Comparison of ENCODE assay signal across 8 cellular contexts in the genomic region with DNA sequence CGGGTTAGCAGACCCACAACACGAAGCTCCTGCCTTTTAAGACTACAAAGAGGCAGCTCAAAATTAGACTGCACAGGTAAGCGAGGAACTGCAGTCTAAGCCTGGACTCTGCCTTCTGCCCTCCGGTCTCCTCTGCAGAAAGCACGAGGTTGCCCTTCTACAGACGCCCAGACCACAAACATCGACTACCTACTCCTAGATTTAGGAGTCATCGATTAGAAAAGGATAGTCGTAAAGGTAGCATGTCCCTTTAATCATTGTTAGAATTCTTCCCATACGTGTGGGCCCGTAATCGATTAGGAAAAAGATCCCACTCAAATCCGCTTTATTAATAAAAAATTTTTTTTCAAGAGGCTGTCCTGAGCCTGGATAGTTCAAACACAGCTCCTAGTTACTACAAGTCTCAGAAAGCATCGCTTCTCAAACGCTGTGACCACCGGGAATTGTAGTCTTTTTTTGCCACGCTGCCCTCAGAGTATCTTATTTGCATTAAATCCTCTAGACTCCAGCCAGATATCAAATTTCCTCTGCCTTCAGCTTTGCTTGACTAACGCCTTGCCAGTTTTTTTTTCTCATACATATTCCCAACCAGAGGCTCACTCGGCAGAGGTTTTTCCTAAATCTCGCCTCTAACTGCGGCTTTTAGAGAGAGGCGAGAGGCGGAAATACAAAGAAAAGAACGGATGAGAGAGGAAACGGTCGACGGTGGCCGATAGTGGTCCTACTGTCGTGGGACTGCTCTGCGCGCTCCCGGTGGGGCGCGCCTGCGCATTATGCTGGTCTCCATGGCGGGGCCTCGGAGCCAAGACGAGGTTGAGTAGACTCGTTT. TPM values are rescaled to one million over a fixed set of nuclear protein-coding genes. Genes with fewer than 3 reads are reported as not detected.
DNase-seq lines count a peak whose midpoint lies in the region; ATAC-seq and TF ChIP-seq lines count a peak whose summit lies in the region.

A gene with protein sequence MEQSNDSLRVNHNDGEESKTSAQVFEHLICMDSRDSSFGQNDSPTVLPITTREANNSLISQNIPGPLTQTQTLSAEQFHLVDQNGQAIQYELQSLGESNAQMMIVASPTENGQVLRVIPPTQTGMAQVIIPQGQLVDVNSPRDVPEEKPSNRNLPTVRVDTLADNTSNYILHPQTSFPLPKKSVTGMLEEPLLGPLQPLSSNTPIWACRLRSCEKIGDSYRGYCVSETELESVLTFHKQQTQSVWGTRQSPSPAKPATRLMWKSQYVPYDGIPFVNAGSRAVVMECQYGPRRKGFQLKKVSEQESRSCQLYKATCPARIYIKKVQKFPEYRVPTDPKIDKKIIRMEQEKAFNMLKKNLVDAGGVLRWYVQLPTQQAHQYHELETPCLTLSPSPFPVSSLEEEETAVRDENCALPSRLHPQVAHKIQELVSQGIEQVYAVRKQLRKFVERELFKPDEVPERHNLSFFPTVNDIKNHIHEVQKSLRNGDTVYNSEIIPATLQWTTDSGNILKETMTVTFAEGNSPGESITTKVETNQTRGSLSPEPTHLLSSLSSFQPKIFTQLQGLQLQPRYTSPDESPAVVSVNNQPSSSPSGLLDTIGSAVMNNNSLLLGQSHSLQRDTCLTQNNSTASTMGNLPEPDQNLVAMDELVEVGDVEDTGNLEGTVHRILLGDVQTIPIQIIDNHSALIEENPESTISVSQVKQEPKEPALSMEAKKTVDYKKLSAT (plus strand): TSS at position 763 of the 829 bp plus-strand sequence. CDS start 29,628 bp downstream, outside the sequence.
WDR12 (minus strand) TSS at position 161 of the 829 bp plus-strand sequence. CDS start 197 bp downstream, outside the sequence.

- no peak for TF ChIP-seq CTCF in LNCaP clone FGC (IDR thresholded peaks at IDR 0.05; ENCODE audit: control insufficient read depth, extremely low read depth, insufficient read depth)

- POLR2A ChIA-PET in naive thymus-derived CD8-positive, alpha-beta T cell (lab: Charles Lee), result interaction anchor here (0.6 to 2.1 kb wide), 6 partner anchors 8 to 327 kb away, joined by 3 to 15 read pairs (median 4); partner anchors contain the start of genes CYP20A1, FAM117B and NBEAL1

- intact Hi-C loops in activated T-helper 2 cell treated with anti-CD3 and anti-CD28 coated beads, Interferon-gamma antibody, Interleukin-2, Interleukin-4, amounts not matched to agents 10 μg/mL and 5 μg/mL and 100 μg/mL, durations not matched to agents 14 hours and 24 hours and 36 hours (cut with micrococcal nuclease), result loop anchor here (1.0 to 5.0 kb wide), 5 partner anchors 39 to 644 kb away; partner anchors contain the start of genes FAM117B, NBEAL1 and NOP58

- peak; percentile 83 for ATAC-seq in naive thymus-derived CD8-positive, alpha-beta T cell
- peak; percentile 88 to 90 for ATAC-seq in stimulated activated naive B cell treated with anti-CD40 and anti-IgM and Interleukin-4, amounts not matched to agents 10 μg/mL and 1 μg/mL and 100 μg/mL, for 72 hours (replicated peaks)

- H3K36me3 Mint-ChIP-seq in activated T-helper 2 cell treated with anti-CD3 and anti-CD28 coated beads, Interferon-gamma antibody, Interleukin-2, Interleukin-4, amounts not matched to agents 10 μg/mL and 5 μg/mL and 100 μg/mL, durations not matched to agents 14 hours and 24 hours and 36 hours (ENCODE audit: low read depth), result peaks cover 25% of the 10 kb centered on the region
- H3K36me3 Mint-ChIP-seq in naive thymus-derived CD8-positive, alpha-beta T cell, result peaks cover 0 to 13% (median 2%) of the 10 kb centered on the region in 3 donors
- H3K36me3 Mint-ChIP-seq in stimulated activated naive B cell treated with anti-CD40 and anti-IgM and Interleukin-4, amounts not matched to agents 10 μg/mL and 1 μg/mL and 100 μg/mL, for 72 hours, result peaks cover 0 to 9% of the 10 kb centered on the region in 2 donors

- H3K4me1 Mint-ChIP-seq in activated T-helper 2 cell treated with anti-CD3 and anti-CD28 coated beads, Interferon-gamma antibody, Interleukin-2, Interleukin-4, amounts not matched to agents 10 μg/mL and 5 μg/mL and 100 μg/mL, durations not matched to agents 14 hours and 24 hours and 36 hours (ENCODE audit: low read depth), result peaks cover 26% of the 10 kb centered on the region
- H3K4me1 Mint-ChIP-seq in naive thymus-derived CD8-positive, alpha-beta T cell, result peaks cover 15 to 40% (median 31%) of the 10 kb centered on the region in 4 donors
- H3K4me1 Mint-ChIP-seq in stimulated activated naive B cell treated with anti-CD40 and anti-IgM and Interleukin-4, amounts not matched to agents 10 μg/mL and 1 μg/mL and 100 μg/mL, for 72 hours, result peaks cover 5 to 23% of the 10 kb centered on the region in 2 donors

- peak; percentile 94 for DNase-seq in EL
- peak; percentile 90 for DNase-seq in H4 (ENCODE audit: low spot score)
- DNase-seq in LNCaP clone FGC (ENCODE audit: low read depth), result peak; percentile 81
- DNase-seq in RPMI8226, result peak; percentile 95
- peak; percentile 89 for DNase-seq in activated T-helper 2 cell treated with anti-CD3 and anti-CD28 coated beads, Interferon-gamma antibody, Interleukin-2, Interleukin-4, amounts not matched to agents 10 μg/mL and 5 μg/mL and 100 μg/mL, durations not matched to agents 14 hours and 24 hours and 36 hours (ENCODE audit: low spot score)
- peak; percentile 94 for DNase-seq in fibroblast of peridontal ligament (ENCODE audit: extremely low read depth)
- DNase-seq in naive thymus-derived CD8-positive, alpha-beta T cell, result peak; percentile 82 to 95 (median 89)
- peak; percentile 86 for DNase-seq in stimulated activated naive B cell treated with anti-CD40 and anti-IgM and Interleukin-4, amounts not matched to agents 10 μg/mL and 1 μg/mL and 100 μg/mL, for 72 hours

- H3K27me3 Mint-ChIP-seq in activated T-helper 2 cell treated with anti-CD3 and anti-CD28 coated beads, Interferon-gamma antibody, Interleukin-2, Interleukin-4, amounts not matched to agents 10 μg/mL and 5 μg/mL and 100 μg/mL, durations not matched to agents 14 hours and 24 hours and 36 hours (ENCODE audit: low read depth), result no peaks in the 10 kb centered on the region
- H3K27me3 Mint-ChIP-seq in naive thymus-derived CD8-positive, alpha-beta T cell, result no peaks in the 10 kb centered on the region
- H3K27me3 Mint-ChIP-seq in stimulated activated naive B cell treated with anti-CD40 and anti-IgM and Interleukin-4, amounts not matched to agents 10 μg/mL and 1 μg/mL and 100 μg/mL, for 72 hours, result no peaks in the 10 kb centered on the region

- peak within 1 kb of the TSS; percentile 98 for H3K27ac Mint-ChIP-seq in activated T-helper 2 cell treated with anti-CD3 and anti-CD28 coated beads, Interferon-gamma antibody, Interleukin-2, Interleukin-4, amounts not matched to agents 10 μg/mL and 5 μg/mL and 100 μg/mL, durations not matched to agents 14 hours and 24 hours and 36 hours
- peak within 1 kb of the TSS; percentile 94 to 99 (median 98) for H3K27ac Mint-ChIP-seq in naive thymus-derived CD8-positive, alpha-beta T cell
- peak within 1 kb of the TSS; percentile 98 for H3K27ac Mint-ChIP-seq in stimulated activated naive B cell treated with anti-CD40 and anti-IgM and Interleukin-4, amounts not matched to agents 10 μg/mL and 1 μg/mL and 100 μg/mL, for 72 hours

- no peaks in the 10 kb centered on the region for H3K9me3 Mint-ChIP-seq in activated T-helper 2 cell treated with anti-CD3 and anti-CD28 coated beads, Interferon-gamma antibody, Interleukin-2, Interleukin-4, amounts not matched to agents 10 μg/mL and 5 μg/mL and 100 μg/mL, durations not matched to agents 14 hours and 24 hours and 36 hours
- no peaks in the 10 kb centered on the region for H3K9me3 Mint-ChIP-seq in naive thymus-derived CD8-positive, alpha-beta T cell
- no peaks in the 10 kb centered on the region for H3K9me3 Mint-ChIP-seq in stimulated activated naive B cell treated with anti-CD40 and anti-IgM and Interleukin-4, amounts not matched to agents 10 μg/mL and 1 μg/mL and 100 μg/mL, for 72 hours

- peak within 1 kb of the TSS; percentile 75 for H3K4me3 ChIP-seq in LNCaP clone FGC (ENCODE audit: low read depth, low read length)

- peak within 1 kb of the TSS; percentile 95 for H3K4me3 Mint-ChIP-seq in activated T-helper 2 cell treated with anti-CD3 and anti-CD28 coated beads, Interferon-gamma antibody, Interleukin-2, Interleukin-4, amounts not matched to agents 10 μg/mL and 5 μg/mL and 100 μg/mL, durations not matched to agents 14 hours and 24 hours and 36 hours (ENCODE audit: low read depth)
- H3K4me3 Mint-ChIP-seq in naive thymus-derived CD8-positive, alpha-beta T cell, result peak within 1 kb of the TSS; percentile 90 to 100 (median 98)
- H3K4me3 Mint-ChIP-seq in stimulated activated naive B cell treated with anti-CD40 and anti-IgM and Interleukin-4, amounts not matched to agents 10 μg/mL and 1 μg/mL and 100 μg/mL, for 72 hours, result peak within 1 kb of the TSS; percentile 91 to 98

RNA-seq across cellular contexts. Expression of the first gene that starts in this region (rescaled TPM):
- 3.9 and 5.0 TPM in 2 replicates for total RNA-seq in H4 (2014; rRNA removed; shearing (Covaris generic))
- total RNA-seq in activated T-helper 2 cell treated with anti-CD3 and anti-CD28 coated beads, Interferon-gamma antibody, Interleukin-2, Interleukin-4, amounts not matched to agents 10 μg/mL and 5 μg/mL and 100 μg/mL, durations not matched to agents 14 hours and 24 hours and 36 hours, result 4.6 and 5.0 TPM in 2 replicates
- 10 to 100 TPM; 24.5 to 26.5 TPM for total RNA-seq in naive thymus-derived CD8-positive, alpha-beta T cell
- polyA plus RNA-seq in naive thymus-derived CD8-positive, alpha-beta T cell, result 10 to 100 TPM in 1 of 3 donors, 1 to 10 TPM in 2; 4.1 to 10.1 (median 7.7) TPM

RNA-seq across cellular contexts. Expression of gene WDR12, which starts in this region (rescaled TPM):
- 52.6 and 60.2 TPM in 2 replicates for total RNA-seq in H4 (2014; rRNA removed; shearing (Covaris generic))
- 128 and 139 TPM in 2 replicates for total RNA-seq in activated T-helper 2 cell treated with anti-CD3 and anti-CD28 coated beads, Interferon-gamma antibody, Interleukin-2, Interleukin-4, amounts not matched to agents 10 μg/mL and 5 μg/mL and 100 μg/mL, durations not matched to agents 14 hours and 24 hours and 36 hours
- total RNA-seq in naive thymus-derived CD8-positive, alpha-beta T cell, result 10 to 100 TPM; 22.7 to 24.6 TPM
- polyA plus RNA-seq in naive thymus-derived CD8-positive, alpha-beta T cell, result 10 to 100 TPM; 13.5 to 19.6 (median 16.9) TPM

Comparison
In these comparisons a context has a peak if more than half of its experiments do, and no peak if none do; other contexts are left out.
1. Peak in every context shown above with its lines: DNase-seq, ATAC-seq and H3K4me3 ChIP-seq.